ENCODE assay signal across 33 cellular contexts in genomic region chr12:3427956-3428355, GRCh38.
"Had no signal": no experiment of that assay in that cellular context is flagged by ENCODE, and none has a peak within 500 bp of the region (broad histone marks: within the 10 kb centered on the region; RNA-seq: fewer than 3 reads in every experiment).

No MANE protein-coding gene starts in this region.

- H3K27ac Mint-ChIP-seq: activated B cell treated with CpG ODN at 0.5 μM for 24 hours; activated CD8-positive, alpha-beta T cell treated with anti-CD3 and anti-CD28 coated beads for 36 hours; activated naive CD4-positive, alpha-beta T cell treated with anti-CD3 and anti-CD28 coated beads for 36 hours; activated naive CD8-positive, alpha-beta T cell treated with anti-CD3 and anti-CD28 coated beads for 36 hours; activated naive CD8-positive, alpha-beta T cell treated with anti-CD3 and anti-CD28 coated beads, Interleukin-2, amount 50 U/mL, for 24 hours; activated T-helper 1 cell treated with anti-CD3 and anti-CD28 coated beads, Interleukin-12 subunit alpha, Interleukin-12 subunit beta, Interleukin-2, Interleukin-4 antibody, amounts not matched to agents 30 ng/mL and 10 ng/mL and 1 ng/mL, durations not matched to agents 14 hours and 24 hours and 36 hours; activated T-helper 2 cell treated with anti-CD3 and anti-CD28 coated beads, Interferon-gamma antibody, Interleukin-2, Interleukin-4, amounts not matched to agents 10 μg/mL and 5 μg/mL and 100 μg/mL, durations not matched to agents 14 hours and 24 hours and 36 hours; effector memory CD8-positive, alpha-beta T cell; T-helper 17 cell; T-helper 2 cell treated with Interferon-gamma antibody and Interleukin-4, amounts not matched to agents 5 μg/mL and 100 μg/mL, for 36 hours had no signal

- H3K36me3 ChIP-seq: adrenal gland, esophagus squamous epithelium, gastroesophageal sphincter, heart right ventricle, WERI-Rb-1 had no signal

- DNase-seq: activated B cell treated with CpG ODN at 0.5 μM for 24 hours; activated CD4-positive, alpha-beta T cell treated with anti-CD3 and anti-CD28 coated beads for 48 hours; activated CD4-positive, alpha-beta T cell treated with anti-CD3 and anti-CD28 coated beads, Interleukin-2, amount 50 U/mL, for 1 hour; activated CD4-positive, alpha-beta T cell treated with anti-CD3 and anti-CD28 coated beads, Interleukin-2, amount 50 U/mL, for 48 hours; activated CD8-positive, alpha-beta memory T cell treated with anti-CD3 and anti-CD28 coated beads for 24 hours; activated CD8-positive, alpha-beta T cell treated with anti-CD3 and anti-CD28 coated beads for 36 hours; activated effector memory CD4-positive, alpha-beta T cell treated with anti-CD3 and anti-CD28 coated beads, Interleukin-2, amount 50 U/mL, for 16 hours; activated naive CD4-positive, alpha-beta T cell treated with anti-CD3 and anti-CD28 coated beads for 36 hours; activated naive CD8-positive, alpha-beta T cell treated with anti-CD3 and anti-CD28 coated beads for 36 hours; activated naive CD8-positive, alpha-beta T cell treated with anti-CD3 and anti-CD28 coated beads, Interleukin-2, amount 50 U/mL, for 24 hours; activated T-cell treated with anti-CD3 and anti-CD28 coated beads, Interleukin-2, amount 50 U/mL, for 4 hours; adrenal gland; amygdala; aorta; body of pancreas; caudate nucleus; cortex of kidney; dermis blood vessel endothelial cell; effector CD4-positive, alpha-beta T cell; effector memory CD8-positive, alpha-beta T cell; esophagus squamous epithelium; foreskin melanocyte; heart right ventricle; T-helper 17 cell; T1000; WERI-Rb-1 had no signal

- H3K4me3 ChIP-seq: adrenal gland, body of pancreas, esophagus squamous epithelium, gastroesophageal sphincter, heart right ventricle had no signal

- H3K27me3 ChIP-seq: adrenal gland, body of pancreas had no signal

- H3K9me3 ChIP-seq: adrenal gland, body of pancreas, esophagus squamous epithelium had no signal

- H3K9me3 Mint-ChIP-seq: activated B cell treated with CpG ODN at 0.5 μM for 24 hours; activated CD8-positive, alpha-beta T cell treated with anti-CD3 and anti-CD28 coated beads for 36 hours had no signal

- H3K4me1 Mint-ChIP-seq: T-helper 17 cell had no signal

- H3K4me1 ChIP-seq: adrenal gland, body of pancreas, esophagus squamous epithelium, gastroesophageal sphincter, heart right ventricle had no signal

- H3K27ac ChIP-seq: adrenal gland, body of pancreas, epithelial cell of prostate, esophagus squamous epithelium, gastroesophageal sphincter, heart right ventricle, WERI-Rb-1 had no signal

- ATAC-seq: activated CD4-positive, CD25-positive, alpha-beta regulatory T cell treated with anti-CD3 and anti-CD28 coated beads, Interleukin-2, amount 50 U/mL, for 24 hours; activated CD8-positive, alpha-beta T cell treated with anti-CD3 and anti-CD28 coated beads for 36 hours; activated naive CD8-positive, alpha-beta T cell treated with anti-CD3 and anti-CD28 coated beads, Interleukin-2, amount 50 U/mL, for 24 hours; activated T-cell treated with anti-CD3 and anti-CD28 coated beads, Interleukin-2, amount 50 U/mL, for 4 hours; body of pancreas; effector memory CD8-positive, alpha-beta T cell; gastroesophageal sphincter; heart right ventricle; T-helper 17 cell had no signal

- H3K4me3 Mint-ChIP-seq: activated B cell treated with CpG ODN at 0.5 μM for 24 hours; activated CD8-positive, alpha-beta T cell treated with anti-CD3 and anti-CD28 coated beads for 36 hours; activated naive CD4-positive, alpha-beta T cell treated with anti-CD3 and anti-CD28 coated beads for 36 hours; activated naive CD4-positive, alpha-beta T cell treated with anti-CD3 and anti-CD28 coated beads, Interleukin-2, amount 50 U/mL, for 24 hours; activated naive CD8-positive, alpha-beta T cell treated with anti-CD3 and anti-CD28 coated beads for 36 hours; activated naive CD8-positive, alpha-beta T cell treated with anti-CD3 and anti-CD28 coated beads, Interleukin-2, amount 50 U/mL, for 24 hours; activated T-cell treated with anti-CD3 and anti-CD28 coated beads, Interleukin-2, amount 50 U/mL, for 4 hours; activated T-helper 1 cell treated with anti-CD3 and anti-CD28 coated beads, Interleukin-12 subunit alpha, Interleukin-12 subunit beta, Interleukin-2, Interleukin-4 antibody, amounts not matched to agents 30 ng/mL and 10 ng/mL and 1 ng/mL, durations not matched to agents 14 hours and 24 hours and 36 hours; effector memory CD8-positive, alpha-beta T cell; T-helper 17 cell; T-helper 2 cell treated with Interferon-gamma antibody and Interleukin-4, amounts not matched to agents 5 μg/mL and 100 μg/mL, for 36 hours had no signal
